In the genomic region with DNA sequence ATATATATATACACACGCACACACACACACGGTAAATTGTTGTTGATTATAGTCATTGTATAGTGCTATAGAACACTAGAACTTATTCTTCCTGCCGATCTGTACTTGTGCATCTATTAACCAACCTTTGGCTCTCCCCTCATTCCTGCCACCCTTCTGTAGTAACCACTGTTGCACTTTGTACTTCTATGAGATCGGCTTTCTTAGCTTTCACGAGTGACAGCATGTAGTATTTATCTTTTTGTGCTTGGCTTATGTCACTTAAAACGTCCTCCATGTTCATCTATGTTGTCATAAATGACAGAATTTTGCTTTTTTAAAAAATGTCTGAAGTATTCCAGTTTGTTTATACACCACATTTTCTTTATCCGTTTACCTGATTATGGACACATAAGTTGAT, we compare ENCODE assay signal across 23 cellular contexts.
"Had no signal": no experiment of that assay in that cellular context is flagged by ENCODE, and none has a peak within 500 bp of the region (broad histone marks: within the 10 kb centered on the region; RNA-seq: fewer than 3 reads in every experiment).

No MANE protein-coding gene starts in this region.

- H3K4me3 ChIP-seq: gastrocnemius medialis, heart right ventricle, left ventricle myocardium inferior, lung, psoas muscle, stomach, thoracic aorta, transverse colon had no signal

- H3K27ac Mint-ChIP-seq: dendritic cell treated with granulocyte-macrophage colony-stimulating factor and Interleukin-4, amounts not matched to agents 40 ng/mL and 50 ng/mL, for 4 days; stimulated activated naive B cell treated with anti-CD40 and anti-IgM and Interleukin-4, amounts not matched to agents 10 μg/mL and 1 μg/mL and 100 μg/mL, for 72 hours had no signal

- H3K9me3 Mint-ChIP-seq: dendritic cell treated with granulocyte-macrophage colony-stimulating factor and Interleukin-4, amounts not matched to agents 40 ng/mL and 50 ng/mL, for 4 days; immature natural killer cell had no signal

- H3K27me3 Mint-ChIP-seq: dendritic cell treated with granulocyte-macrophage colony-stimulating factor and Interleukin-4, amounts not matched to agents 40 ng/mL and 50 ng/mL, for 4 days; naive B cell; stimulated activated naive B cell treated with anti-CD40 and anti-IgM and Interleukin-4, amounts not matched to agents 10 μg/mL and 1 μg/mL and 100 μg/mL, for 72 hours had no signal

- DNase-seq: cerebellar nuclear complex; gastrocnemius medialis; heart right ventricle; immature natural killer cell; left ventricle myocardium inferior; mesendoderm; naive B cell; psoas muscle; retina; stimulated activated CD4-positive, alpha-beta T cell treated with anti-CD3 and anti-CD28 coated beads, Interleukin-2, amount 100 ng/mL, for 24 hours; stimulated activated CD4-positive, alpha-beta T cell treated with anti-CD3 and anti-CD28 coated beads, Interleukin-4, amount 100 ng/mL, for 4 hours; stimulated activated naive B cell treated with anti-CD40 and anti-IgM and Interleukin-4, amounts not matched to agents 10 μg/mL and 1 μg/mL and 100 μg/mL, for 72 hours; stomach; substantia nigra; transverse colon had no signal

- FAIRE-seq: colon, endothelial cell of umbilical vein, keratinocyte had no signal

- ATAC-seq: gastrocnemius medialis; heart right ventricle; psoas muscle; sciatic nerve; stimulated activated naive B cell treated with anti-CD40 and anti-IgM and Interleukin-4, amounts not matched to agents 10 μg/mL and 1 μg/mL and 100 μg/mL, for 72 hours had no signal

- H3K9me3 ChIP-seq: gastrocnemius medialis, neutrophil, thoracic aorta, transverse colon had no signal

- H3K27me3 ChIP-seq: gastrocnemius medialis, heart right ventricle, neutrophil, stomach, transverse colon had no signal

- H3K27ac ChIP-seq: gastrocnemius medialis, heart right ventricle, left ventricle myocardium inferior, psoas muscle, stomach, thoracic aorta, transverse colon had no signal

- H3K4me3 Mint-ChIP-seq: dendritic cell treated with granulocyte-macrophage colony-stimulating factor and Interleukin-4, amounts not matched to agents 40 ng/mL and 50 ng/mL, for 4 days; immature natural killer cell; stimulated activated naive B cell treated with anti-CD40 and anti-IgM and Interleukin-4, amounts not matched to agents 10 μg/mL and 1 μg/mL and 100 μg/mL, for 72 hours had no signal

- H3K4me1 ChIP-seq: heart right ventricle, left ventricle myocardium inferior, stomach, transverse colon had no signal
